Comparison of ENCODE assay signal across 16 cellular contexts in the genomic region with DNA sequence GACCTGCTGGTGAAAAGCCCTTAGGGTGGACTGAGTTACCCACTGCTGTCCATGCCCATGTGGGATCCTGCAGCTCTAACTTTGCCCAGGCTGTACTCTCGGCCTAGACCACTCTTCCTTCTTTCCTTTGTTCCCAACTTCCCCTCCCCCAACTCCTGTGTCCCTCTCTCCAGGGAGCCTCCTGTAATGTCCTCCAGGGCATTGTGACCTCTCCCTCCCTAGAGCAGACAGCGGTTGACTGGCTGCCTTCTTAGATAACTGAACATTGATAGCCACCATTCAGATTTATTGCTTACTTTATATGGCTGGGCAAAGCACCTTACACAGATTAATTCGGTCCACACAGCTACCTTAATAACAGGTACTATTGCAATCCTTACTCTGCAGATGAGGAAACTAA. TPM values are rescaled to one million over a fixed set of nuclear protein-coding genes. Genes with fewer than 3 reads are reported as not detected.
DNase-seq lines count a peak whose midpoint lies in the region; ATAC-seq, FAIRE-seq and TF ChIP-seq lines count a peak whose summit lies in the region.
"Had no signal": no experiment of that assay in that cellular context is flagged by ENCODE, and none has a peak within 500 bp of the region (broad histone marks: within the 10 kb centered on the region; RNA-seq: fewer than 3 reads in every experiment).

No MANE protein-coding gene starts in this region.

- POLR2A ChIA-PET in OCI-LY7 (lab: Charles Lee), result interaction anchor here (0.5 to 1.7 kb wide), 4 partner anchors 15 to 399 kb away, joined by 3 to 5 read pairs (median 4); no protein-coding TSS in a partner anchor

- H3K9me3 ChIP-seq in OCI-LY7 (ENCODE audit: low read length), result 0 out of 2 replicates have a peak, but pooled peaks cover 6% of the 10 kb centered on the region
- H3K9me3 ChIP-seq in endodermal cell (ENCODE audit: control insufficient read depth, low read length), result peaks cover 19% of the 10 kb centered on the region
- H3K9me3 ChIP-seq in small intestine (ENCODE audit: control insufficient read depth, low read depth), result no peaks in the 10 kb centered on the region
- H3K9me3 ChIP-seq in right cardiac atrium (ENCODE audit: control insufficient read depth, low read length), result no peaks in the 10 kb centered on the region
- H3K9me3 ChIP-seq: left lung had no signal

- H3K27me3 Mint-ChIP-seq in T-helper 2 cell treated with Interferon-gamma antibody and Interleukin-4, amounts not matched to agents 5 μg/mL and 100 μg/mL, for 36 hours (ENCODE audit: low read depth), result no peaks in the 10 kb centered on the region
- no peaks in the 10 kb centered on the region for H3K27me3 Mint-ChIP-seq in endodermal cell (ENCODE audit: insufficient read depth)

- no peak overlapping the region for H2AFZ ChIP-seq in OCI-LY7 (ENCODE audit: low read length)

- ATAC-seq in right cardiac atrium, result no peak
- ATAC-seq: esophagus mucosa, left lung had no signal

- peaks cover 72% of the 10 kb centered on the region for H3K4me1 ChIP-seq in OCI-LY7 (ENCODE audit: insufficient read depth, low read length, poor library complexity, severe bottlenecking)
- no peaks in the 10 kb centered on the region for H3K4me1 ChIP-seq in endodermal cell (ENCODE audit: control insufficient read depth, insufficient read depth, low read length)
- H3K4me1 ChIP-seq in small intestine (ENCODE audit: control insufficient read depth in 2 of 2, insufficient read depth in 1 of 2, low read depth in 1 of 2, low read length in 1 of 2), result peaks cover 4 to 5% of the 10 kb centered on the region in 2 donors
- H3K4me1 ChIP-seq in right cardiac atrium (ENCODE audit: control insufficient read depth, insufficient read depth, low read length), result no peaks in the 10 kb centered on the region

- 65 to 86% methylated on average over 2 to 3 of the region's 3 CpGs for WGBS in endodermal cell (ENCODE audit: insufficient coverage in 1 of 2, insufficient read length in 1 of 2), 2 experiments
- WGBS in small intestine, 3 donors, result 42 to 62% (median 52%) methylated on average over 3 of the region's 3 CpGs
- 88% methylated on average over 3 of the region's 3 CpGs for WGBS in right cardiac atrium

- no peak for DNase-seq in T-helper 2 cell treated with Interferon-gamma antibody and Interleukin-4, amounts not matched to agents 5 μg/mL and 100 μg/mL, for 36 hours (ENCODE audit: low spot score)
- DNase-seq in T-helper 2 cell (no peak), OCI-LY7 (ENCODE audit: low spot score) (no peak), endodermal cell (no peak), small intestine (peak; percentile 72), posterior cingulate gyrus (no peak), right cardiac atrium (no peak), HT-29 (ENCODE audit: low spot score) (no peak)
- DNase-seq: activated CD4-positive, alpha-beta T cell treated with anti-CD3 and anti-CD28 coated beads for 48 hours; Calu3; left lung; NCI-H1105 treated with DMSO at 0.1 percent for 48 hours; NCI-H446 had no signal

- peak overlapping the region; percentile 94 for H3K27ac Mint-ChIP-seq in T-helper 2 cell treated with Interferon-gamma antibody and Interleukin-4, amounts not matched to agents 5 μg/mL and 100 μg/mL, for 36 hours
- H3K27ac Mint-ChIP-seq in endodermal cell, result peak overlapping the region; percentile 23

- no peak for FAIRE-seq in small intestine (lab: Jason Lieb, UNC)
- FAIRE-seq: A204.1, HTR-8/SVneo had no signal

- H3K36me3 ChIP-seq in OCI-LY7 (ENCODE audit: insufficient read depth, low read length) (peaks cover 63% of the 10 kb centered on the region), endodermal cell (ENCODE audit: control insufficient read depth, insufficient read depth, low read length) (no peaks in the 10 kb centered on the region), small intestine (ENCODE audit: control insufficient read depth in 2 of 2, insufficient read depth in 2 of 2, low read length in 2 of 2) (no peaks in the 10 kb centered on the region)
- H3K36me3 ChIP-seq: left lung had no signal

- intact Hi-C loops in OCI-LY7 (cut with micrococcal nuclease; ENCODE audit: unreplicated experiment) (loop anchor here (10.0 kb wide), 1 partner anchor 891 kb away; no protein-coding TSS in a partner anchor), posterior cingulate gyrus (cut with DNase I) (loop anchor here (10.0 kb wide), 1 partner anchor 59 kb away; no protein-coding TSS in a partner anchor), right cardiac atrium (cut with DNase I) (loop anchor here in 1 of 4 donors (10.0 kb wide), 1 partner anchor 351 kb away; no protein-coding TSS in a partner anchor)

- H3K27me3 ChIP-seq in endodermal cell (ENCODE audit: control insufficient read depth, insufficient read depth, low read length, poor library complexity, severe bottlenecking), result no peaks in the 10 kb centered on the region
- no peaks in the 10 kb centered on the region for H3K27me3 ChIP-seq in small intestine (ENCODE audit: control insufficient read depth in 2 of 2, insufficient read depth in 2 of 2, low read length in 2 of 2)
- no peaks in the 10 kb centered on the region for H3K27me3 ChIP-seq in right cardiac atrium (ENCODE audit: control insufficient read depth, insufficient read depth)
- H3K27me3 ChIP-seq: left lung had no signal

- H3K9ac ChIP-seq in endodermal cell (ENCODE audit: extremely low read depth, low read length, poor library complexity, severe bottlenecking), result no peak overlapping the region

- peak overlapping the region; percentile 61 for H3K27ac ChIP-seq in OCI-LY7 (ENCODE audit: low read depth, low read length, poor library complexity, severe bottlenecking)
- no peak overlapping the region for H3K27ac ChIP-seq in endodermal cell (ENCODE audit: low read depth, low read length)
- H3K27ac ChIP-seq in small intestine (ENCODE audit: low read depth in 1 of 2, low read length in 1 of 2), result peak overlapping the region; percentile 12 to 59
- H3K27ac ChIP-seq in right cardiac atrium (ENCODE audit: low read length), result no peak overlapping the region

- H3K9me3 Mint-ChIP-seq in T-helper 2 cell treated with Interferon-gamma antibody and Interleukin-4, amounts not matched to agents 5 μg/mL and 100 μg/mL, for 36 hours, result no peaks in the 10 kb centered on the region
- H3K9me3 Mint-ChIP-seq in endodermal cell, result no peaks in the 10 kb centered on the region

- peaks cover 98% of the 10 kb centered on the region for H3K79me2 ChIP-seq in OCI-LY7 (ENCODE audit: insufficient read depth, low read depth, low read length)

- TF ChIP-seq CTCF in OCI-LY7 (conservative IDR thresholded peaks at IDR 0.05; ENCODE audit: low read length), result no peak
- no peak for TF ChIP-seq CTCF in endodermal cell (conservative IDR thresholded peaks at IDR 0.05)

- BruUV-seq in OCI-LY7 (replicated peaks; lab: Mats Ljungman, UMichigan), result no TSS peak

- H3K9me2 ChIP-seq in OCI-LY7 (ENCODE audit: insufficient read depth, low read length), result no peaks in the 10 kb centered on the region

- H3K4me1 Mint-ChIP-seq in T-helper 2 cell treated with Interferon-gamma antibody and Interleukin-4, amounts not matched to agents 5 μg/mL and 100 μg/mL, for 36 hours (ENCODE audit: low read depth), result peaks cover 68% of the 10 kb centered on the region
- peaks cover 28% of the 10 kb centered on the region for H3K4me1 Mint-ChIP-seq in endodermal cell

- peak overlapping the region; percentile 93 for H3K4me3 Mint-ChIP-seq in T-helper 2 cell treated with Interferon-gamma antibody and Interleukin-4, amounts not matched to agents 5 μg/mL and 100 μg/mL, for 36 hours
- no peak overlapping the region for H3K4me3 Mint-ChIP-seq in endodermal cell

- H4K20me1 ChIP-seq in OCI-LY7 (ENCODE audit: insufficient read depth, low read length), result 0 out of 2 replicates have a peak, but pooled peaks cover 16% of the 10 kb centered on the region

- H3K4me3 ChIP-seq in OCI-LY7 (ENCODE audit: low read depth, low read length, poor library complexity, severe bottlenecking), result peak overlapping the region; percentile 73
- no peak overlapping the region for H3K4me3 ChIP-seq in endodermal cell (ENCODE audit: low read length)
- H3K4me3 ChIP-seq in small intestine (ENCODE audit: low read depth in 1 of 2, low read length in 2 of 2), result no peak overlapping the region
- H3K4me3 ChIP-seq in right cardiac atrium (ENCODE audit: low read length), result no peak overlapping the region
- H3K4me3 ChIP-seq: left lung had no signal

- CTCF ChIA-PET in OCI-LY7 (lab: Charles Lee; ENCODE audit: unreplicated experiment), result no interaction called here

- peak overlapping the region; percentile 99 for H3K4me2 ChIP-seq in OCI-LY7 (ENCODE audit: low read length)

- peaks cover 73% of the 10 kb centered on the region for H3K36me3 Mint-ChIP-seq in T-helper 2 cell treated with Interferon-gamma antibody and Interleukin-4, amounts not matched to agents 5 μg/mL and 100 μg/mL, for 36 hours (ENCODE audit: low read depth)
- no peaks in the 10 kb centered on the region for H3K36me3 Mint-ChIP-seq in endodermal cell (ENCODE audit: low read depth)

RNA-seq across cellular contexts. Expression of a gene that starts 5.0 kb away (rescaled TPM):
- total RNA-seq in OCI-LY7 (2014; rRNA removed; shearing (Covaris generic)), result 22.3 and 30.5 TPM in 2 replicates
- total RNA-seq in OCI-LY7 (2022) (40.8 and 44.6 TPM in 2 replicates), endodermal cell (1 to 10 TPM in 1 of 2 donors, under 1 TPM in 1; 0.31 to 2.8 TPM), right cardiac atrium (10 to 100 TPM in 1 of 4 donors, 1 to 10 TPM in 3; 2.5 to 17.6 (median 5.0) TPM)
- polyA plus RNA-seq in endodermal cell (2013, experiment 1 of 2), result 0.50 TPM
- 1.0 TPM for polyA plus RNA-seq in endodermal cell (2013, experiment 2 of 2)
- polyA plus RNA-seq in small intestine (1 to 10 TPM; 2.5 to 5.8 (median 3.2) TPM), right cardiac atrium (0.81 TPM)
- total RNA-seq in HT-29 (2014; rRNA removed; shearing (Covaris generic)), result 17.6 and 26.7 TPM in 2 replicates

Comparison
In these comparisons a context has a peak if more than half of its experiments do, and no peak if none do; other contexts are left out.
1. H3K27ac ChIP-seq: peak in OCI-LY7 (single experiment) and small intestine (2 of 2); none in endodermal cell (single experiment) and right cardiac atrium (single experiment).